36 cellular contexts compared by ENCODE assay signal in the genomic region with DNA sequence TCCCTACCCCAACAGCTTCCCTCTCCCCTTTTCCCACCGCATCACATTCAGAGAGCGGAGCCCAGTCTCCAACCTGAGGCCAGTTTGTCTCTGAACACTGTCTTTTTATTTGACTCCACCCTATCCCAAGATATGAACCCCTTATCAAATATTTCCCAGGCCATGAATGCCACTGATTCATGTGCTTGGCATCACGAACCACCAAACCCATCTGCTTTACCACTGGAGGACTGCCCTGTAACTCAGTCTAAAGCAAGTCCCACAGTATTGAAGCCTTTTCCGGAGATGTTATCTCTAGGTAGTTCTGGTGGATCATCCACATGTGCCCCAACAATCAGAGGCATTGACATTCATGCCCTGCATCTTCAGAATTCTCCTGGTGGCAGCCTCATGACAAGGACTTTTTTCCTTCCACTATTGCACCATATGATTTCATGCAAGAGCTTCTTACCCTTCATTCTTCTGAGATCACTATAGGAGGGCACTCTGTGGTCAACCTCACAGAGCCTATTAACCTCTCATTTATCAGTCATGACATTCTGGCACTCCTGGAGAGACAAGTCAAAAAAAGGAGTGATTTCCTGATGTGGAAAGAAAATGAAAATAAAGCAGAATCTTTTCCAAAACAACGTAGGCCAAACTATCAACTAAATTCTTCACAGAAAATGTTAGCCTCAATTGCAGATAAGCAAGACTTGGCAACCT. TPM values are rescaled to one million over a fixed set of nuclear protein-coding genes. Genes with fewer than 3 reads are reported as not detected.
"Had no signal": no experiment of that assay in that cellular context is flagged by ENCODE, and none has a peak within 500 bp of the region (broad histone marks: within the 10 kb centered on the region; RNA-seq: fewer than 3 reads in every experiment).

No MANE protein-coding gene starts in this region.

- FAIRE-seq: frontal cortex, islet of Langerhans, small intestine, TTC549 had no signal

- H3K36me3 ChIP-seq: breast epithelium, esophagus muscularis mucosa, left ventricle myocardium inferior, neutrophil, ovary, thoracic aorta, uterus had no signal

- H3K27me3 ChIP-seq: breast epithelium, esophagus muscularis mucosa, neutrophil, ovary, uterus had no signal

- H3K27ac ChIP-seq: breast epithelium, esophagus muscularis mucosa, left ventricle myocardium inferior, neutrophil, ovary, thoracic aorta, uterus, VCaP had no signal

- H3K4me1 ChIP-seq: breast epithelium, esophagus muscularis mucosa, left ventricle myocardium inferior, uterus had no signal

- H3K4me3 ChIP-seq: breast epithelium, esophagus muscularis mucosa, left ventricle myocardium inferior, lung, ovary, thoracic aorta, uterus had no signal

- H3K9me3 ChIP-seq: breast epithelium, esophagus muscularis mucosa, left ventricle myocardium inferior, neutrophil, ovary, thoracic aorta, uterus had no signal

- ATAC-seq: sciatic nerve; stimulated activated effector memory CD8-positive, alpha-beta T cell treated with anti-CD3 and anti-CD28 coated beads, Interleukin-12 subunit alpha, Interleukin-12 subunit beta, amount 100 ng/mL, for 72 hours had no signal

- DNase-seq: activated CD4-positive, alpha-beta memory T cell treated with anti-CD3 and anti-CD28 coated beads for 36 hours; activated CD4-positive, alpha-beta T cell treated with anti-CD3 and anti-CD28 coated beads for 4 hours; activated CD8-positive, alpha-beta memory T cell treated with anti-CD3 and anti-CD28 coated beads, Interleukin-2, amount 50 U/mL, for 4 hours; activated effector memory CD4-positive, alpha-beta T cell treated with anti-CD3 and anti-CD28 coated beads, Interleukin-2, amount 50 U/mL, for 16 hours; activated naive CD4-positive, alpha-beta T cell treated with anti-CD3 and anti-CD28 coated beads for 36 hours; activated naive CD8-positive, alpha-beta T cell treated with anti-CD3 and anti-CD28 coated beads, Interleukin-2, amount 10 ng/mL, durations not matched to agents 7 days and 5 days; activated T-cell treated with anti-CD3 and anti-CD28 coated beads, Interleukin-2, amount 50 U/mL, for 1 hour; amniotic stem cell; dermis blood vessel endothelial cell; effector CD4-positive, alpha-beta T cell; glutamatergic neuron; left ventricle myocardium inferior; mesendoderm; nephron progenitor cell; ovary; retina; small intestine; stimulated activated CD4-positive, alpha-beta T cell treated with anti-CD3 and anti-CD28 coated beads, Interleukin-4, amount 100 ng/mL, for 24 hours; T-helper 9 cell; uterus had no signal

RNA-seq across cellular contexts. Expression of a gene that starts 12.3 kb away (rescaled TPM):
- total RNA-seq: activated CD4-positive, alpha-beta memory T cell treated with anti-CD3 and anti-CD28 coated beads for 36 hours; activated CD8-positive, alpha-beta memory T cell treated with anti-CD3 and anti-CD28 coated beads for 36 hours; activated naive CD4-positive, alpha-beta T cell treated with anti-CD3 and anti-CD28 coated beads for 36 hours; activated naive CD8-positive, alpha-beta T cell treated with anti-CD3 and anti-CD28 coated beads, Interleukin-2, amount 10 ng/mL, durations not matched to agents 7 days and 5 days; activated T-helper 1 cell treated with anti-CD3 and anti-CD28 coated beads, Interleukin-12 subunit alpha, Interleukin-12 subunit beta, Interleukin-2, Interleukin-4 antibody, amounts not matched to agents 30 ng/mL and 10 ng/mL and 1 ng/mL, durations not matched to agents 14 hours and 24 hours and 36 hours; breast epithelium; dermis blood vessel endothelial cell; esophagus muscularis mucosa; frontal cortex; left ventricle myocardium inferior; lung; mononuclear cell; ovary; progenitor cell of endocrine pancreas; sciatic nerve; subcutaneous adipose tissue; thoracic aorta; uterus had no signal
- polyA plus RNA-seq: lung, ovary, small intestine had no signal

RNA-seq across cellular contexts. Expression of a gene that starts 27.3 kb away (rescaled TPM):
- total RNA-seq: activated CD4-positive, alpha-beta memory T cell treated with anti-CD3 and anti-CD28 coated beads for 36 hours; activated CD8-positive, alpha-beta memory T cell treated with anti-CD3 and anti-CD28 coated beads for 36 hours; activated naive CD4-positive, alpha-beta T cell treated with anti-CD3 and anti-CD28 coated beads for 36 hours; activated naive CD8-positive, alpha-beta T cell treated with anti-CD3 and anti-CD28 coated beads, Interleukin-2, amount 10 ng/mL, durations not matched to agents 7 days and 5 days; activated T-helper 1 cell treated with anti-CD3 and anti-CD28 coated beads, Interleukin-12 subunit alpha, Interleukin-12 subunit beta, Interleukin-2, Interleukin-4 antibody, amounts not matched to agents 30 ng/mL and 10 ng/mL and 1 ng/mL, durations not matched to agents 14 hours and 24 hours and 36 hours; breast epithelium; dermis blood vessel endothelial cell; frontal cortex; left ventricle myocardium inferior; lung; mononuclear cell; ovary; progenitor cell of endocrine pancreas; sciatic nerve; subcutaneous adipose tissue; thoracic aorta had no signal
- polyA plus RNA-seq: ovary, small intestine had no signal
